ENCODE assay signal across 24 cellular contexts in the genomic region with DNA sequence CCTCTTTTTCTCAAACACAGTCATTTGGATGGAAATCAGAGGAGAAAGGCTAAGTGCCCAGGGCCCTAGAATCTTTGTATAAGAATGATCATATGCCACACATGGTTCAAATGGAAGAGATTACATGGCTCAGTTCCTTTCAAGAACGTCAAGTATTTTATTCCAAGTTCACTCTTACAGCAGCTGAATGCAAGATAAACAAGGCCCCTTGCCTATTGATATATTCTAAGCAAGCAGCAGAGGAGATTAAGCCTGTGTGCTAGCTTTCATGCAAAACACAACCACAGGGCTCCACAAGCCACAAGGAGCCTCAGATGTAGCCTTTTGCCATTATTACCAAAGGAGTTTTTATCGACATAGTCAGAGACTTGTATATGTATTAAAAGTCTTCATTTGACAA. TPM values are rescaled to one million over a fixed set of nuclear protein-coding genes. Genes with fewer than 3 reads are reported as not detected.
DNase-seq lines count a peak whose midpoint lies in the region; ATAC-seq, FAIRE-seq and TF ChIP-seq lines count a peak whose summit lies in the region.
"Had no signal": no experiment of that assay in that cellular context is flagged by ENCODE, and none has a peak within 500 bp of the region (broad histone marks: within the 10 kb centered on the region; RNA-seq: fewer than 3 reads in every experiment).

No MANE protein-coding gene starts in this region.

- no peaks in the 10 kb centered on the region for H3K9me3 ChIP-seq in T-helper 17 cell (ENCODE audit: control insufficient read depth, low read length, poor library complexity, severe bottlenecking)

- TF ChIP-seq CTCF in astrocyte of the cerebellum (IDR thresholded peaks at IDR 0.05; ENCODE audit: low read depth, low read length, missing control alignments), result no peak

- H3K4me3 ChIP-seq in astrocyte of the cerebellum (ENCODE audit: low read depth, low read length), result no peak overlapping the region
- H3K4me3 ChIP-seq: heart right ventricle had no signal

- ATAC-seq in HG02840 (IDR thresholded peaks at IDR 0.05; ENCODE audit: low FRiP score, unreplicated experiment) (no peak), T-helper 17 cell (no peak)
- ATAC-seq: left ventricle myocardium superior; natural killer cell treated with Interleukin-12 subunit alpha and Interleukin-12 subunit beta and Interleukin-15 and Interleukin-18, amount 100 ng/mL, for 72 hours had no signal

- no peaks in the 10 kb centered on the region for H3K4me1 Mint-ChIP-seq in T-helper 17 cell
- H3K4me1 Mint-ChIP-seq: B cell; CD8-positive, alpha-beta memory T cell; central memory CD8-positive, alpha-beta T cell had no signal

- no peaks in the 10 kb centered on the region for H3K36me3 Mint-ChIP-seq in T-helper 17 cell (ENCODE audit: low read depth)
- H3K36me3 Mint-ChIP-seq: CD8-positive, alpha-beta memory T cell; type B pancreatic cell had no signal

- in situ Hi-C loops in astrocyte of the cerebellum (cut with HindIII; ENCODE audit: low sequenced_read_pairs), result no loop called here

- H3K27me3 Mint-ChIP-seq in T-helper 17 cell, result peaks cover 8% of the 10 kb centered on the region
- H3K27me3 Mint-ChIP-seq: type B pancreatic cell had no signal

- H3K27ac Mint-ChIP-seq in T-helper 17 cell, result no peak overlapping the region
- H3K27ac Mint-ChIP-seq: activated T-helper 1 cell treated with anti-CD3 and anti-CD28 coated beads, Interleukin-12 subunit alpha, Interleukin-12 subunit beta, Interleukin-2, Interleukin-4 antibody, amounts not matched to agents 30 ng/mL and 10 ng/mL and 1 ng/mL, durations not matched to agents 14 hours and 24 hours and 36 hours; B cell; CD8-positive, alpha-beta memory T cell; natural killer cell treated with Interleukin-12 subunit alpha and Interleukin-12 subunit beta and Interleukin-15 and Interleukin-18, amount 100 ng/mL, for 72 hours; T-helper 2 cell treated with Interferon-gamma antibody and Interleukin-4, amounts not matched to agents 5 μg/mL and 100 μg/mL, for 36 hours; type B pancreatic cell had no signal

- DNase-seq in NCI-H510A treated with DMSO at 0.1 percent for 48 hours (lab: John Stamatoyannopoulos, UW), result peak; percentile 15
- DNase-seq in NCI-H510A (lab: John Stamatoyannopoulos, UW), result no peak
- DNase-seq in astrocyte of the cerebellum (ENCODE audit: low read depth), result peak; percentile 75
- DNase-seq in kidney tubule cell (ENCODE audit: low spot score), result peak; percentile 69
- no peak for DNase-seq in GOT3 (lab: John Stamatoyannopoulos, UW)
- no peak for DNase-seq in T-helper 17 cell
- no peak for DNase-seq in frontal cortex (ENCODE audit: low spot score in 2 of 2)
- DNase-seq: 8988T; activated naive CD4-positive, alpha-beta T cell treated with anti-CD3 and anti-CD28 coated beads, Interleukin-2, amount 50 U/mL, for 16 hours; CD8-positive, alpha-beta memory T cell; heart right ventricle; left ventricle myocardium superior; NCI-H2171 had no signal

- no peak for FAIRE-seq in frontal cortex (lab: Jason Lieb, UNC)
- FAIRE-seq: GM18507 had no signal

- no peak overlapping the region for H3K4me3 Mint-ChIP-seq in T-helper 17 cell
- H3K4me3 Mint-ChIP-seq: activated T-helper 1 cell treated with anti-CD3 and anti-CD28 coated beads, Interleukin-12 subunit alpha, Interleukin-12 subunit beta, Interleukin-2, Interleukin-4 antibody, amounts not matched to agents 30 ng/mL and 10 ng/mL and 1 ng/mL, durations not matched to agents 14 hours and 24 hours and 36 hours; B cell; CD8-positive, alpha-beta memory T cell; central memory CD8-positive, alpha-beta T cell; natural killer cell treated with Interleukin-12 subunit alpha and Interleukin-12 subunit beta and Interleukin-15 and Interleukin-18, amount 100 ng/mL, for 72 hours; T-helper 2 cell treated with Interferon-gamma antibody and Interleukin-4, amounts not matched to agents 5 μg/mL and 100 μg/mL, for 36 hours; type B pancreatic cell had no signal

RNA-seq across cellular contexts. Expression of gene SLCO6A1, which starts 55.3 kb away (rescaled TPM):
- total RNA-seq in T-helper 17 cell (not detected), frontal cortex (0.41 TPM)
- total RNA-seq: activated T-helper 1 cell treated with anti-CD3 and anti-CD28 coated beads, Interleukin-12 subunit alpha, Interleukin-12 subunit beta, Interleukin-2, Interleukin-4 antibody, amounts not matched to agents 30 ng/mL and 10 ng/mL and 1 ng/mL, durations not matched to agents 14 hours and 24 hours and 36 hours; B cell; CD8-positive, alpha-beta memory T cell; heart right ventricle; HT-29; left ventricle myocardium superior; mononuclear cell; natural killer cell treated with Interleukin-12 subunit alpha and Interleukin-12 subunit beta and Interleukin-15 and Interleukin-18, amount 100 ng/mL, for 72 hours; posterior vena cava had no signal

Comparison
In these comparisons a context has a peak if more than half of its experiments do, and no peak if none do; other contexts are left out.
1. DNase-seq: peak in NCI-H510A treated with DMSO at 0.1 percent for 48 hours (single experiment), astrocyte of the cerebellum (single experiment) and kidney tubule cell (single experiment); none in NCI-H510A (single experiment), GOT3 (single experiment), T-helper 17 cell (0 of 3) and frontal cortex (0 of 2).